16 cellular contexts compared by ENCODE assay signal in genomic region chr7:151307536-151307935, GRCh38. TPM values are rescaled to one million over a fixed set of nuclear protein-coding genes. Genes with fewer than 3 reads are reported as not detected.
A peak's percentile ranks its signal among the peaks of the same experiment; 100 is the strongest.
DNase-seq lines count a peak whose midpoint lies in the region; ATAC-seq and TF ChIP-seq lines count a peak whose summit lies in the region.
"Had no signal": no experiment of that assay in that cellular context is flagged by ENCODE, and none has a peak within 500 bp of the region (broad histone marks: within the 10 kb centered on the region; RNA-seq: fewer than 3 reads in every experiment).

No MANE protein-coding gene starts in this region.

- no peak overlapping the region for H3K27ac ChIP-seq in coronary artery
- no peak overlapping the region for H3K27ac ChIP-seq in smooth muscle cell (ENCODE audit: low read depth)
- H3K27ac ChIP-seq: C4-2B had no signal

- 86% methylated on average over 7 of the region's 7 CpGs for WGBS in smooth muscle cell (ENCODE audit: low lambda C conversion rate)

- no peaks in the 10 kb centered on the region for H4K20me1 ChIP-seq in smooth muscle cell (ENCODE audit: low read depth)

- H3K4me3 Mint-ChIP-seq in activated naive CD4-positive, alpha-beta T cell treated with anti-CD3 and anti-CD28 coated beads, Interleukin-2, amount 50 U/mL, for 24 hours = no peak overlapping the region
- no peak overlapping the region for H3K4me3 Mint-ChIP-seq in activated naive CD4-positive, alpha-beta T cell treated with anti-CD3 and anti-CD28 coated beads, Interleukin-2, amount 10 ng/mL, durations not matched to agents 7 days and 5 days
- H3K4me3 Mint-ChIP-seq: CD4-positive, alpha-beta memory T cell; HFFc6 had no signal

- TF ChIP-seq CTCF in coronary artery (IDR thresholded peaks at IDR 0.05) (no peak), smooth muscle cell (IDR thresholded peaks at IDR 0.05; ENCODE audit: borderline replicate concordance, insufficient read depth, poor library complexity, severe bottlenecking) (no peak)

- H3K36me3 ChIP-seq in smooth muscle cell (ENCODE audit: low read depth) = no peaks in the 10 kb centered on the region
- H3K36me3 ChIP-seq: BE2C had no signal

- H3F3A ChIP-seq in smooth muscle cell (ENCODE audit: low read depth) = peaks cover 5% of the 10 kb centered on the region

- H3K4me1 Mint-ChIP-seq in activated naive CD4-positive, alpha-beta T cell treated with anti-CD3 and anti-CD28 coated beads, Interleukin-2, amount 50 U/mL, for 24 hours = peaks cover 13% of the 10 kb centered on the region
- H3K4me1 Mint-ChIP-seq in activated naive CD4-positive, alpha-beta T cell treated with anti-CD3 and anti-CD28 coated beads, Interleukin-2, amount 10 ng/mL, durations not matched to agents 7 days and 5 days = peaks cover 15% of the 10 kb centered on the region

- no peaks in the 10 kb centered on the region for H3K36me3 Mint-ChIP-seq in activated naive CD4-positive, alpha-beta T cell treated with anti-CD3 and anti-CD28 coated beads, Interleukin-2, amount 50 U/mL, for 24 hours
- H3K36me3 Mint-ChIP-seq in activated naive CD4-positive, alpha-beta T cell treated with anti-CD3 and anti-CD28 coated beads, Interleukin-2, amount 10 ng/mL, durations not matched to agents 7 days and 5 days = no peaks in the 10 kb centered on the region
- H3K36me3 Mint-ChIP-seq: CD4-positive, alpha-beta memory T cell had no signal

- H3K27me3 ChIP-seq in smooth muscle cell (ENCODE audit: low read depth) = peaks cover 5% of the 10 kb centered on the region

- H2AFZ ChIP-seq in smooth muscle cell (ENCODE audit: low read depth) = no peak overlapping the region

- no peak overlapping the region for H3K4me2 ChIP-seq in smooth muscle cell

- H3K4me1 ChIP-seq in smooth muscle cell (ENCODE audit: low read depth) = no peaks in the 10 kb centered on the region
- H3K4me1 ChIP-seq: BE2C had no signal

- peaks cover 10% of the 10 kb centered on the region for H3K27me3 Mint-ChIP-seq in activated naive CD4-positive, alpha-beta T cell treated with anti-CD3 and anti-CD28 coated beads, Interleukin-2, amount 50 U/mL, for 24 hours
- peaks cover 62% of the 10 kb centered on the region for H3K27me3 Mint-ChIP-seq in activated naive CD4-positive, alpha-beta T cell treated with anti-CD3 and anti-CD28 coated beads, Interleukin-2, amount 10 ng/mL, durations not matched to agents 7 days and 5 days

- peak overlapping the region; percentile 12 for H3K27ac Mint-ChIP-seq in activated naive CD4-positive, alpha-beta T cell treated with anti-CD3 and anti-CD28 coated beads, Interleukin-2, amount 50 U/mL, for 24 hours
- no peak overlapping the region for H3K27ac Mint-ChIP-seq in activated naive CD4-positive, alpha-beta T cell treated with anti-CD3 and anti-CD28 coated beads, Interleukin-2, amount 10 ng/mL, durations not matched to agents 7 days and 5 days
- H3K27ac Mint-ChIP-seq: CD4-positive, alpha-beta memory T cell; HFFc6 had no signal

- CTCF ChIA-PET in activated naive CD4-positive, alpha-beta T cell treated with anti-CD3 and anti-CD28 coated beads, Interleukin-2, amount 10 ng/mL, durations not matched to agents 7 days and 5 days (lab: Charles Lee) = no interaction called here

- no peaks in the 10 kb centered on the region for H3K9me3 ChIP-seq in smooth muscle cell (replicated peaks; ENCODE audit: low read depth)
- H3K9me3 ChIP-seq: BE2C had no signal

- no peaks in the 10 kb centered on the region for H3K79me2 ChIP-seq in smooth muscle cell (ENCODE audit: low read depth)

- no peak for DNase-seq in activated naive CD4-positive, alpha-beta T cell treated with anti-CD3 and anti-CD28 coated beads, Interleukin-2, amount 10 ng/mL, durations not matched to agents 7 days and 5 days
- peak; percentile 36 for DNase-seq in coronary artery (ENCODE audit: low spot score)
- DNase-seq in left lobe of liver (ENCODE audit: low spot score) = peak; percentile 22
- no peak for DNase-seq in D341Med (ENCODE audit: low spot score)
- no peak for DNase-seq in smooth muscle cell (lab: John Stamatoyannopoulos, UW; ENCODE audit: unreplicated experiment)
- DNase-seq: BE2C; CD4-positive, alpha-beta memory T cell; DMS153; DMS79 treated with DMSO at 0.1 percent for 48 hours; EL; HCEC 1CT; HFFc6 had no signal

- ATAC-seq in left lobe of liver (no peak), GM21737 (IDR thresholded peaks at IDR 0.05; ENCODE audit: unreplicated experiment) (no peak)
- ATAC-seq: HepG2 had no signal

- H3K4me3 ChIP-seq in coronary artery = no peak overlapping the region
- no peak overlapping the region for H3K4me3 ChIP-seq in smooth muscle cell

- H3K9me3 Mint-ChIP-seq in activated naive CD4-positive, alpha-beta T cell treated with anti-CD3 and anti-CD28 coated beads, Interleukin-2, amount 50 U/mL, for 24 hours = no peaks in the 10 kb centered on the region
- H3K9me3 Mint-ChIP-seq in activated naive CD4-positive, alpha-beta T cell treated with anti-CD3 and anti-CD28 coated beads, Interleukin-2, amount 10 ng/mL, durations not matched to agents 7 days and 5 days = peaks cover 6% of the 10 kb centered on the region
- H3K9me3 Mint-ChIP-seq: HFFc6 had no signal

- no peak overlapping the region for H3K9ac ChIP-seq in smooth muscle cell (ENCODE audit: low read depth)

RNA-seq across cellular contexts. Expression of gene NUB1, which starts 34.1 kb away (rescaled TPM):
- total RNA-seq in left lobe of liver (19.0 TPM), smooth muscle cell (34.7 and 36.9 TPM in 2 replicates)
- 27.7 and 28.5 TPM in 2 replicates for polyA plus RNA-seq in smooth muscle cell

RNA-seq across cellular contexts. Expression of gene SMARCD3, which starts 59.0 kb away (rescaled TPM):
- total RNA-seq in left lobe of liver = 2.2 TPM
- total RNA-seq in smooth muscle cell = 35.8 and 44.4 TPM in 2 replicates
- polyA plus RNA-seq in smooth muscle cell = 58.1 and 66.3 TPM in 2 replicates

Comparison
In these comparisons a context has a peak if more than half of its experiments do, and no peak if none do; other contexts are left out.
1. DNase-seq: peak in coronary artery (single experiment) and left lobe of liver (single experiment); none in activated naive CD4-positive, alpha-beta T cell treated with anti-CD3 and anti-CD28 coated beads, Interleukin-2, amount 10 ng/mL, durations not matched to agents 7 days and 5 days (single experiment), D341Med (single experiment) and smooth muscle cell (single experiment).
2. RNA of gene SMARCD3, which starts 59.0 kb away (total RNA-seq): 35.8 to 44.4 TPM in smooth muscle cell; 2.2 TPM in left lobe of liver (single experiment); every median in the first group is over 10 times any median in the second.